In the genomic region with DNA sequence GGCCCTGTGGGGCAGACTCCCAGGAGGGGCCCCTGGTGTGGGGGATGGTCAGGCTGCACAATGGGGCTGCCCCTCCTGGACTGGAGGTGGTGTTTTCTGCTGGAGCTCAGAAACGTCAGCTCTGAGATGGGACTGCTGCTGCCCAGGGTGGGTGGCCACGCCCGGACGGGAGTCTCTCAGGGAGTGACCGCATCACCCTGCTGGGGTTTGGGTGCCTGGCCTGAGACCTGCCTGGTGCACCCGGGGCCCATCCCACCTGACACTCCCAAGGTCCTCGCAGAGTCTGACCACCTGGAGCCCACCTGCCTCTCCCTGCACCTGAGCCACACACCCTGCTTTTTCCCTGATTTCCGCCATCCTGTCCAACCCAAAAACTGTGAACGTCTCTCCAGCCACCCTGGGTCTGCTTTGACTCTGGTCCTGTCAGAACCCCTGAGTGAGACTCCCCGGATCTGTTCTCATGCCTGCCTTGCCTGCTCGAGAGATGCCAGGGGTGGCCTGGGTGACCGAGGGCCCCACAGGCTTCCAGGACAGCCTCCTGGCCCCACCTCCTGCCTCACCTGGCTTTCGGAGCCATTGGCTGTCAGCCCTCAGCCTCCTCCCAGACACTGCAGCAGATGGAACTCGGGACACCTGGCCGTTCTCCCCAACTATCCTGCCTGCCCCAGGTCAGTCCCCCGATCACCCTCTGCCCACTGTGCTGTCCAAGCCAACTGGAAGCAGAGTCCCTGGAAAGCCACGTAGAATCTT, we compare ENCODE assay signal across 29 cellular contexts.
"Had no signal": no experiment of that assay in that cellular context is flagged by ENCODE, and none has a peak within 500 bp of the region (broad histone marks: within the 10 kb centered on the region; RNA-seq: fewer than 3 reads in every experiment).

No MANE protein-coding gene starts in this region.

- H3K27ac ChIP-seq: colonic mucosa, esophagus squamous epithelium, heart right ventricle, parathyroid adenoma, right lobe of liver, testis, tibial artery, uterus had no signal

- H3K4me1 Mint-ChIP-seq: mesothelial cell of epicardium, naive B cell, neural crest cell had no signal

- H3K9me3 Mint-ChIP-seq: natural killer cell treated with Interleukin-12 subunit alpha and Interleukin-12 subunit beta and Interleukin-15 and Interleukin-18, amount 100 ng/mL, for 72 hours; type B pancreatic cell had no signal

- DNase-seq: colonic mucosa; effector CD8-positive, alpha-beta T cell; erythroblast; esophagus squamous epithelium; foreskin melanocyte; glutamatergic neuron; heart right ventricle; hippocampal formation; left ventricle myocardium superior; mesenchymal stem cell; mucosa of descending colon; naive B cell; right lobe of liver; small intestine; stimulated activated CD4-positive, alpha-beta T cell treated with anti-CD3 and anti-CD28 coated beads, Interleukin-15, amount 100 ng/mL, for 24 hours; stimulated activated CD4-positive, alpha-beta T cell treated with anti-CD3 and anti-CD28 coated beads, Interleukin-2, amount 100 ng/mL, for 48 hours; stimulated activated naive CD4-positive, alpha-beta T cell; substantia nigra; testis; tibial artery; uterus had no signal

- H3K4me3 Mint-ChIP-seq: dendritic cell treated with granulocyte-macrophage colony-stimulating factor and Interleukin-4, amounts not matched to agents 40 ng/mL and 50 ng/mL, for 4 days; mesothelial cell of epicardium; naive B cell; natural killer cell treated with Interleukin-12 subunit alpha and Interleukin-12 subunit beta and Interleukin-15 and Interleukin-18, amount 100 ng/mL, for 72 hours; neural crest cell; type B pancreatic cell had no signal

- H3K4me1 ChIP-seq: colonic mucosa, esophagus squamous epithelium, heart right ventricle, parathyroid adenoma, right lobe of liver, testis, tibial artery, uterus had no signal

- H3K4me3 ChIP-seq: colonic mucosa, esophagus squamous epithelium, heart right ventricle, lung, mucosa of descending colon, right lobe of liver, testis, tibial artery, uterus had no signal

- H3K27me3 Mint-ChIP-seq: dendritic cell treated with granulocyte-macrophage colony-stimulating factor and Interleukin-4, amounts not matched to agents 40 ng/mL and 50 ng/mL, for 4 days; naive B cell; natural killer cell treated with Interleukin-12 subunit alpha and Interleukin-12 subunit beta and Interleukin-15 and Interleukin-18, amount 100 ng/mL, for 72 hours; progenitor cell of endocrine pancreas; type B pancreatic cell had no signal

- H3K27me3 ChIP-seq: colonic mucosa, esophagus squamous epithelium, heart right ventricle, right lobe of liver, testis, tibial artery, uterus had no signal

- H3K27ac Mint-ChIP-seq: dendritic cell treated with granulocyte-macrophage colony-stimulating factor and Interleukin-4, amounts not matched to agents 40 ng/mL and 50 ng/mL, for 4 days; mesothelial cell of epicardium; natural killer cell treated with Interleukin-12 subunit alpha and Interleukin-12 subunit beta and Interleukin-15 and Interleukin-18, amount 100 ng/mL, for 72 hours; progenitor cell of endocrine pancreas; type B pancreatic cell had no signal

- H3K9me3 ChIP-seq: colonic mucosa, testis had no signal

- H3K36me3 ChIP-seq: colonic mucosa, esophagus squamous epithelium, heart right ventricle, right lobe of liver, tibial artery, uterus had no signal

- ATAC-seq: heart right ventricle, left ventricle myocardium superior, mucosa of descending colon had no signal
